In the genomic region with DNA sequence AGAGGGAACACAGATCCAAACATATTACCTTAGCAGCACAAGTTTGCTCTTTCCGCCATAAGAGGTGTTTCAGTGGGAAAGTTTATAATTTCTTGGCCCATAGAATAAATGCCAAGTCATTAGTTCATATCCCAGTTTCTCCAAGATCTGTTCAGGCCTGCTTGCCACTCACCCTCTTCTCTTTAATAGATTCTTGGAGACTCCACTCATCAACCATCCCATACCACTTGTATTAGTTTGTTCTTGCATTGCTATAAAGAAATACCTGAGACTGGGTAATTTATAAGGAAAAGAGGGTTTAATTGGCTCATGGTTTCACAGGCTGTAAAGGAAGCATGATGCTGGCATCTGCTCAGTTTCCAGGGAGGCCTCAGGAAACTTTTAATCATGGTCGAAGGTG, we compare ENCODE assay signal across 29 cellular contexts.
"Had no signal": no experiment of that assay in that cellular context is flagged by ENCODE, and none has a peak within 500 bp of the region (broad histone marks: within the 10 kb centered on the region; RNA-seq: fewer than 3 reads in every experiment).

No MANE protein-coding gene starts in this region.

- H2AFZ ChIP-seq: neural progenitor cell, parathyroid adenoma had no signal

- H3K27ac Mint-ChIP-seq: natural killer cell; nephron; neural progenitor cell; progenitor cell of endocrine pancreas; stimulated activated effector memory CD8-positive, alpha-beta T cell treated with anti-CD3 and anti-CD28 coated beads, Interleukin-12 subunit alpha, Interleukin-12 subunit beta, amount 100 ng/mL, for 72 hours; type B pancreatic cell had no signal

- H3K9me3 ChIP-seq: ovary, psoas muscle, right lobe of liver, sigmoid colon, suprapubic skin, testis, tibial artery, transverse colon, upper lobe of right lung, uterus had no signal

- H3K9ac ChIP-seq: neural progenitor cell, parathyroid adenoma had no signal

- H3K27me3 ChIP-seq: neural progenitor cell, ovary, right lobe of liver, sigmoid colon, suprapubic skin, testis, tibial artery, transverse colon, upper lobe of right lung, uterus had no signal

- H3K4me1 ChIP-seq: neural progenitor cell, parathyroid adenoma, psoas muscle, right lobe of liver, testis, upper lobe of right lung, uterus had no signal

- H3K4me3 ChIP-seq: neural progenitor cell, ovary, psoas muscle, right lobe of liver, sigmoid colon, suprapubic skin, testis, tibial artery, transverse colon, upper lobe of right lung, uterus had no signal

- H3K36me3 ChIP-seq: neural progenitor cell, ovary, right lobe of liver, sigmoid colon, suprapubic skin, tibial artery, transverse colon, upper lobe of right lung, uterus had no signal

- H3K27ac ChIP-seq: neural progenitor cell, ovary, parathyroid adenoma, psoas muscle, right lobe of liver, sigmoid colon, suprapubic skin, testis, tibial artery, transverse colon, upper lobe of right lung, uterus had no signal

- H3K9me3 Mint-ChIP-seq: natural killer cell; nephron; neural progenitor cell; stimulated activated effector memory CD8-positive, alpha-beta T cell treated with anti-CD3 and anti-CD28 coated beads, Interleukin-12 subunit alpha, Interleukin-12 subunit beta, amount 100 ng/mL, for 72 hours; stimulated activated naive CD8-positive, alpha-beta T cell treated with anti-CD3 and anti-CD28 coated beads, Interleukin-15, amount 100 ng/mL, for 72 hours; type B pancreatic cell had no signal

- H3K36me3 Mint-ChIP-seq: natural killer cell; neural progenitor cell; stimulated activated effector memory CD8-positive, alpha-beta T cell treated with anti-CD3 and anti-CD28 coated beads, Interleukin-12 subunit alpha, Interleukin-12 subunit beta, amount 100 ng/mL, for 72 hours; type B pancreatic cell had no signal

- H3K4me1 Mint-ChIP-seq: nephron; neural progenitor cell; stimulated activated naive CD8-positive, alpha-beta T cell treated with anti-CD3 and anti-CD28 coated beads, Interleukin-15, amount 100 ng/mL, for 72 hours had no signal

- H3K4me2 ChIP-seq: neural progenitor cell had no signal

- DNase-seq: natural killer cell; occipital lobe; ovary; posterior cingulate gyrus; psoas muscle; right cardiac atrium; right lobe of liver; sigmoid colon; small intestine; stimulated activated CD4-positive, alpha-beta T cell treated with anti-CD3 and anti-CD28 coated beads, Interleukin-15, amount 100 ng/mL, for 24 hours; stimulated activated CD4-positive, alpha-beta T cell treated with anti-CD3 and anti-CD28 coated beads, Interleukin-2, amount 100 ng/mL, for 24 hours; stimulated activated CD4-positive, alpha-beta T cell treated with anti-CD3 and anti-CD28 coated beads, Interleukin-2, amount 100 ng/mL, for 48 hours; stimulated activated CD4-positive, alpha-beta T cell treated with anti-CD3 and anti-CD28 coated beads, Interleukin-4, amount 100 ng/mL, for 24 hours; stimulated activated naive CD4-positive, alpha-beta T cell; stimulated activated naive CD8-positive, alpha-beta T cell treated with anti-CD3 and anti-CD28 coated beads, Interleukin-15, amount 100 ng/mL, for 72 hours; stimulated activated naive CD8-positive, alpha-beta T cell treated with anti-CD3 and anti-CD28 coated beads, Interleukin-15, Interleukin-2, amounts not matched to agents 100 U/mL and 50 U/mL, for 24 hours; substantia nigra; testis; tibial artery; transverse colon; upper lobe of right lung; uterus had no signal

- ATAC-seq: natural killer cell; psoas muscle; right cardiac atrium; right lobe of liver; stimulated activated effector memory CD8-positive, alpha-beta T cell treated with anti-CD3 and anti-CD28 coated beads, Interleukin-12 subunit alpha, Interleukin-12 subunit beta, amount 100 ng/mL, for 72 hours; stimulated activated naive CD8-positive, alpha-beta T cell treated with anti-CD3 and anti-CD28 coated beads, Interleukin-15, amount 100 ng/mL, for 72 hours; stimulated activated naive CD8-positive, alpha-beta T cell treated with anti-CD3 and anti-CD28 coated beads, Interleukin-15, Interleukin-2, amounts not matched to agents 100 U/mL and 50 U/mL, for 24 hours; upper lobe of right lung had no signal

- FAIRE-seq: small intestine had no signal

- H3K79me2 ChIP-seq: parathyroid adenoma had no signal

- H3K4me3 Mint-ChIP-seq: natural killer cell; nephron; neural progenitor cell; stimulated activated effector memory CD8-positive, alpha-beta T cell treated with anti-CD3 and anti-CD28 coated beads, Interleukin-12 subunit alpha, Interleukin-12 subunit beta, amount 100 ng/mL, for 72 hours; stimulated activated naive CD8-positive, alpha-beta T cell treated with anti-CD3 and anti-CD28 coated beads, Interleukin-15, amount 100 ng/mL, for 72 hours; type B pancreatic cell had no signal

- H3K27me3 Mint-ChIP-seq: stimulated activated naive CD8-positive, alpha-beta T cell treated with anti-CD3 and anti-CD28 coated beads, Interleukin-15, amount 100 ng/mL, for 72 hours; type B pancreatic cell had no signal
